ENCODE assay signal across 1 cellular context in the genomic region with DNA sequence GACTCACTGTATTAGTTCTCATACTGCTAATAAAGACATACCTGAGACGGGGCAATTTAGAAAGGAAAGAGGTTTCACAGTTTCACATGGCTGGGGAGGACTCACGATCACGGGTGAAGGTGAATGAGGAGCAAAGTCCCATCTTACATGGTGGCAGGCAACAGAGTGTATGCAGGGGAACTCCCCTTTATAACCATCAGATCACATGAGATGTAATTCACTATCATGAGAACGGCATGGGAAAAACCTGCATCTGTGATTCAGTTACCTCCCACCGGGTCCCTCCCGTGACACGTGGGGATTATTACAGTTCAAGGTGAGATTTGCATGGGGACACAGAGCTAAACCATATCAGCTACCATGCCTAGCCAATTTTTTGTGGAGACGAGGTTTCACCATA.
TF ChIP-seq lines count a peak whose summit lies in the region.

No MANE protein-coding gene starts in this region.

TF ChIP-seq in SK-N-SH, 30 proteins besides CTCF, POLR2A, EP300 and RAD21:
- TF ChIP-seq EZH2phosphoT487 (IDR thresholded peaks at IDR 0.05; ENCODE audit: borderline replicate concordance, low read depth) (no peak), NRF1 (IDR thresholded peaks at IDR 0.05; ENCODE audit: low read depth, low read length) (no peak), POLR2AphosphoS5 (IDR thresholded peaks at IDR 0.05; ENCODE audit: low read depth, low read length) (no peak), SMC3 (IDR thresholded peaks at IDR 0.05; ENCODE audit: low read depth, low read length) (no peak), FOSL2 (IDR thresholded peaks at IDR 0.05; ENCODE audit: borderline replicate concordance, low read depth) (no peak), FOXM1 (IDR thresholded peaks at IDR 0.05; ENCODE audit: low read depth) (no peak), FOXJ3 (CRISPR knock-in tag; IDR thresholded peaks at IDR 0.05) (no peak), YY1 (IDR thresholded peaks at IDR 0.05; ENCODE audit: low read depth) (no peak), MXI1 (IDR thresholded peaks at IDR 0.05; ENCODE audit: low read depth, low read length) (no peak), USF1 (IDR thresholded peaks at IDR 0.05; ENCODE audit: borderline replicate concordance, low read depth) (no peak), RFX5 (IDR thresholded peaks at IDR 0.05; ENCODE audit: low read length) (no peak), IRF3 (IDR thresholded peaks at IDR 0.05; ENCODE audit: low read depth, low read length) (no peak), RCOR1 (IDR thresholded peaks at IDR 0.05; ENCODE audit: low read length) (no peak), NFIC (IDR thresholded peaks at IDR 0.05; ENCODE audit: borderline replicate concordance) (no peak), GABPA (IDR thresholded peaks at IDR 0.05; ENCODE audit: low read depth) (no peak), RXRA (IDR thresholded peaks at IDR 0.05; ENCODE audit: borderline replicate concordance, low read depth) (no peak)
- TF ChIP-seq, protein P1, sequence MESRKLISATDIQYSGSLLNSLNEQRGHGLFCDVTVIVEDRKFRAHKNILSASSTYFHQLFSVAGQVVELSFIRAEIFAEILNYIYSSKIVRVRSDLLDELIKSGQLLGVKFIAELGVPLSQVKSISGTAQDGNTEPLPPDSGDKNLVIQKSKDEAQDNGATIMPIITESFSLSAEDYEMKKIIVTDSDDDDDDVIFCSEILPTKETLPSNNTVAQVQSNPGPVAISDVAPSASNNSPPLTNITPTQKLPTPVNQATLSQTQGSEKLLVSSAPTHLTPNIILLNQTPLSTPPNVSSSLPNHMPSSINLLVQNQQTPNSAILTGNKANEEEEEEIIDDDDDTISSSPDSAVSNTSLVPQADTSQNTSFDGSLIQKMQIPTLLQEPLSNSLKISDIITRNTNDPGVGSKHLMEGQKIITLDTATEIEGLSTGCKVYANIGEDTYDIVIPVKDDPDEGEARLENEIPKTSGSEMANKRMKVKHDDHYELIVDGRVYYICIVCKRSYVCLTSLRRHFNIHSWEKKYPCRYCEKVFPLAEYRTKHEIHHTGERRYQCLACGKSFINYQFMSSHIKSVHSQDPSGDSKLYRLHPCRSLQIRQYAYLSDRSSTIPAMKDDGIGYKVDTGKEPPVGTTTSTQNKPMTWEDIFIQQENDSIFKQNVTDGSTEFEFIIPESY (IDR thresholded peaks at IDR 0.05; ENCODE audit: borderline replicate concordance, low read depth) = no peak
- TF ChIP-seq, protein P2, sequence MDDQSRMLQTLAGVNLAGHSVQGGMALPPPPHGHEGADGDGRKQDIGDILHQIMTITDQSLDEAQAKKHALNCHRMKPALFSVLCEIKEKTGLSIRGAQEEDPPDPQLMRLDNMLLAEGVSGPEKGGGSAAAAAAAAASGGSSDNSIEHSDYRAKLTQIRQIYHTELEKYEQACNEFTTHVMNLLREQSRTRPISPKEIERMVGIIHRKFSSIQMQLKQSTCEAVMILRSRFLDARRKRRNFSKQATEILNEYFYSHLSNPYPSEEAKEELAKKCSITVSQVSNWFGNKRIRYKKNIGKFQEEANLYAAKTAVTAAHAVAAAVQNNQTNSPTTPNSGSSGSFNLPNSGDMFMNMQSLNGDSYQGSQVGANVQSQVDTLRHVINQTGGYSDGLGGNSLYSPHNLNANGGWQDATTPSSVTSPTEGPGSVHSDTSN (IDR thresholded peaks at IDR 0.05) = no peak
